In genomic region chr2:44804406-44805235, GRCh38 we compare ENCODE assay signal across 23 cellular contexts.
DNase-seq lines count a peak whose midpoint lies in the region; ATAC-seq, FAIRE-seq and TF ChIP-seq lines count a peak whose summit lies in the region.
"Had no signal": no experiment of that assay in that cellular context is flagged by ENCODE, and none has a peak within 500 bp of the region (broad histone marks: within the 10 kb centered on the region; RNA-seq: fewer than 3 reads in every experiment).

No MANE protein-coding gene starts in this region.

- TF ChIP-seq RAD21 in HepG2 (CRISPR knock-in tag; IDR thresholded peaks at IDR 0.05), result no peak

- H3K27me3 Mint-ChIP-seq in endodermal cell (ENCODE audit: insufficient read depth), result peaks cover 10% of the 10 kb centered on the region

- no peak overlapping the region for H3K27ac ChIP-seq in HepG2 (ENCODE audit: extremely low read length, insufficient read depth, low read length)
- no peak overlapping the region for H3K27ac ChIP-seq in right lobe of liver
- no peak overlapping the region for H3K27ac ChIP-seq in endodermal cell (ENCODE audit: low read depth, low read length)
- no peak overlapping the region for H3K27ac ChIP-seq in body of pancreas
- H3K27ac ChIP-seq: ascending aorta, esophagus squamous epithelium had no signal

- H3K9me3 ChIP-seq in HepG2 (ENCODE audit: low read length), result no peaks in the 10 kb centered on the region
- H3K9me3 ChIP-seq in right lobe of liver, result no peaks in the 10 kb centered on the region
- H3K9me3 ChIP-seq in endodermal cell (ENCODE audit: control insufficient read depth, low read length), result no peaks in the 10 kb centered on the region
- H3K9me3 ChIP-seq in body of pancreas, result no peaks in the 10 kb centered on the region
- H3K9me3 ChIP-seq: ascending aorta, esophagus squamous epithelium had no signal

- TF ChIP-seq POLR2A in HepG2 (IDR thresholded peaks at IDR 0.05; ENCODE audit: insufficient read depth in 1 of 2, low read depth in 2 of 2, low read length in 2 of 2) (no peak), right lobe of liver (IDR thresholded peaks at IDR 0.05) (no peak), NB4 (IDR thresholded peaks at IDR 0.05; ENCODE audit: extremely low read depth, insufficient read length) (no peak), body of pancreas (IDR thresholded peaks at IDR 0.05) (no peak)

- H3K4me3 Mint-ChIP-seq in endodermal cell, result peak overlapping the region; percentile 33
- H3K4me3 Mint-ChIP-seq: activated B cell treated with CpG ODN at 0.5 μM for 24 hours; activated CD8-positive, alpha-beta T cell treated with anti-CD3 and anti-CD28 coated beads for 36 hours; activated naive CD4-positive, alpha-beta T cell treated with anti-CD3 and anti-CD28 coated beads, Interleukin-2, amount 50 U/mL, for 24 hours; activated T-cell treated with anti-CD3 and anti-CD28 coated beads, Interleukin-2, amount 50 U/mL, for 4 hours; CD4-positive, alpha-beta T cell; immature natural killer cell had no signal

- FAIRE-seq in HepG2 (lab: Jason Lieb, UNC), result no peak

- in situ Hi-C loops in HepG2 (cut with HindIII; ENCODE audit: extremely low pct_ligation_motif_present, low pct_unique_long_range_greater_than_20kb), result no loop called here

- H3K4me1 ChIP-seq in HepG2 (ENCODE audit: insufficient read depth, low read length), result no peaks in the 10 kb centered on the region
- H3K4me1 ChIP-seq in right lobe of liver, result peaks cover 0 to 5% (median 0%) of the 10 kb centered on the region in 4 donors
- H3K4me1 ChIP-seq in endodermal cell (ENCODE audit: control insufficient read depth, insufficient read depth, low read length), result peaks cover 37% of the 10 kb centered on the region
- H3K4me1 ChIP-seq in body of pancreas, result peaks cover 11% of the 10 kb centered on the region
- H3K4me1 ChIP-seq: ascending aorta had no signal

- no peaks in the 10 kb centered on the region for H3K36me3 ChIP-seq in HepG2 (replicated peaks in 1 of 2; ENCODE audit: control insufficient read depth in 1 of 2, insufficient read depth in 2 of 2, low read length in 2 of 2)
- H3K36me3 ChIP-seq in right lobe of liver, result no peaks in the 10 kb centered on the region
- no peaks in the 10 kb centered on the region for H3K36me3 ChIP-seq in endodermal cell (ENCODE audit: control insufficient read depth, insufficient read depth, low read length)
- no peaks in the 10 kb centered on the region for H3K36me3 ChIP-seq in body of pancreas (replicated peaks in 1 of 2; ENCODE audit: insufficient read depth in 1 of 2, low read depth in 2 of 2)
- H3K36me3 ChIP-seq: ascending aorta, esophagus squamous epithelium had no signal

- peaks cover 68% of the 10 kb centered on the region for H3K4me1 Mint-ChIP-seq in endodermal cell

- intact Hi-C loops in HepG2 (cut with micrococcal nuclease; ENCODE audit: unreplicated experiment), result no loop called here
- intact Hi-C loops in right lobe of liver (cut with DNase I), result no loop called here
- intact Hi-C loops in body of pancreas (cut with DNase I), result no loop called here

- H3K36me3 Mint-ChIP-seq in endodermal cell (ENCODE audit: low read depth), result no peaks in the 10 kb centered on the region
- H3K36me3 Mint-ChIP-seq: activated naive CD4-positive, alpha-beta T cell treated with anti-CD3 and anti-CD28 coated beads, Interleukin-2, amount 50 U/mL, for 24 hours had no signal

- no TSS peak for BruUV-seq in HepG2 (replicated peaks; lab: Mats Ljungman, UMichigan)

- WGBS in HepG2 (ENCODE audit: low lambda C conversion rate), result 29% methylated on average over 11 of the region's 11 CpGs
- 32% methylated on average over 11 of the region's 11 CpGs for WGBS in right lobe of liver (ENCODE audit: insufficient coverage, low coverage, low lambda C conversion rate, missing lambda C conversion rate)
- WGBS in endodermal cell (ENCODE audit: insufficient coverage in 1 of 2, insufficient read length in 1 of 2), 2 experiments, result 11 to 16% methylated on average over 10 to 11 of the region's 11 CpGs
- 40 to 51% methylated on average over 11 of the region's 11 CpGs for WGBS in body of pancreas, 2 donors

- peaks cover 1 to 63% of the 10 kb centered on the region in 2 experiments; a peak in 3 of 5 replicates for H3K27me3 ChIP-seq in HepG2 (ENCODE audit: control insufficient read depth in 1 of 2, insufficient read depth in 2 of 2, low read length in 2 of 2)
- no peaks in the 10 kb centered on the region for H3K27me3 ChIP-seq in right lobe of liver
- H3K27me3 ChIP-seq in endodermal cell (ENCODE audit: control insufficient read depth, insufficient read depth, low read length, poor library complexity, severe bottlenecking), result peaks cover 40% of the 10 kb centered on the region
- peaks cover 0 to 22% of the 10 kb centered on the region in 2 donors for H3K27me3 ChIP-seq in body of pancreas

- DNase-seq in HepG2 (ENCODE audit: low spot score) (no peak), right lobe of liver (no peak), NB4 (ENCODE audit: low read depth) (peak; percentile 12), endodermal cell (peak; percentile 88), Ammon's horn (ENCODE audit: low spot score) (no peak), body of pancreas (no peak), DMS 273 (lab: John Stamatoyannopoulos, UW; ENCODE audit: unreplicated experiment) (no peak)
- DNase-seq: activated B cell treated with CpG ODN at 0.5 μM for 24 hours; activated CD8-positive, alpha-beta T cell treated with anti-CD3 and anti-CD28 coated beads for 36 hours; activated T-cell treated with anti-CD3 and anti-CD28 coated beads, Interleukin-2, amount 50 U/mL, for 4 hours; CD4-positive, alpha-beta T cell; effector memory CD4-positive, alpha-beta T cell; esophagus squamous epithelium; immature natural killer cell; left ventricle myocardium superior; NCI-H1694 treated with DMSO at 0.1 percent for 48 hours; occipital lobe; Right ventricle myocardium superior; stimulated activated CD4-positive, alpha-beta T cell treated with anti-CD3 and anti-CD28 coated beads, Interleukin-15, amount 100 ng/mL, for 24 hours; T-helper 2 cell had no signal

- no peak for TF ChIP-seq CTCF in HepG2 (CRISPR knock-in tag; IDR thresholded peaks at IDR 0.05)
- TF ChIP-seq CTCF in right lobe of liver (IDR thresholded peaks at IDR 0.05), result no peak
- TF ChIP-seq CTCF in NB4 (IDR thresholded peaks at IDR 0.05; ENCODE audit: low read depth, low read length), result no peak
- no peak for TF ChIP-seq CTCF in endodermal cell (conservative IDR thresholded peaks at IDR 0.05)
- TF ChIP-seq CTCF in body of pancreas (IDR thresholded peaks at IDR 0.05), result no peak

- H3K4me2 ChIP-seq in HepG2 (ENCODE audit: low read depth, low read length), result no peak overlapping the region

- ATAC-seq in HepG2 (peak; percentile 28; the same call in 1 of the 3 replicates), right lobe of liver (no peak), HG03135 (IDR thresholded peaks at IDR 0.05; ENCODE audit: unreplicated experiment) (no peak), body of pancreas (no peak)
- ATAC-seq: activated CD8-positive, alpha-beta T cell treated with anti-CD3 and anti-CD28 coated beads for 36 hours; left ventricle myocardium superior had no signal

- H3K9ac ChIP-seq in HepG2 (ENCODE audit: insufficient read depth, low read depth, low read length), result no peak overlapping the region
- H3K9ac ChIP-seq in endodermal cell (ENCODE audit: extremely low read depth, low read length, poor library complexity, severe bottlenecking), result peak overlapping the region; percentile 49

- CTCF ChIA-PET in HepG2 (lab: Yijun Ruan, JAX; ENCODE audit: low intra/inter-chr PET ratio, low total read pairs), result no interaction called here

- H3K27ac Mint-ChIP-seq in endodermal cell, result peak overlapping the region; percentile 88
- H3K27ac Mint-ChIP-seq: activated B cell treated with CpG ODN at 0.5 μM for 24 hours; activated CD8-positive, alpha-beta T cell treated with anti-CD3 and anti-CD28 coated beads for 36 hours; activated naive CD4-positive, alpha-beta T cell treated with anti-CD3 and anti-CD28 coated beads, Interleukin-2, amount 50 U/mL, for 24 hours; CD4-positive, alpha-beta T cell; immature natural killer cell had no signal

- H3K4me3 ChIP-seq in HepG2 (replicated peaks in 1 of 3; ENCODE audit: insufficient read depth in 1 of 3, low read depth in 2 of 3, low read length in 3 of 3) (no peak overlapping the region), right lobe of liver (no peak overlapping the region), NB4 (ENCODE audit: low read depth, low read length) (no peak overlapping the region), endodermal cell (ENCODE audit: low read length) (peak overlapping the region; percentile 2), body of pancreas (no peak overlapping the region)
- H3K4me3 ChIP-seq: ascending aorta, esophagus squamous epithelium had no signal

- POLR2A ChIA-PET in HepG2 (lab: Yijun Ruan, JAX), result no interaction called here

- TF ChIP-seq EP300 in HepG2 (IDR thresholded peaks at IDR 0.05; ENCODE audit: low read depth in 2 of 2, low read length in 2 of 2) (no peak), HepG2 (CRISPR knock-in tag; IDR thresholded peaks at IDR 0.05; ENCODE audit: borderline replicate concordance) (no peak)

- no peaks in the 10 kb centered on the region for H3K9me3 Mint-ChIP-seq in endodermal cell
- H3K9me3 Mint-ChIP-seq: activated B cell treated with CpG ODN at 0.5 μM for 24 hours; activated CD8-positive, alpha-beta T cell treated with anti-CD3 and anti-CD28 coated beads for 36 hours; activated naive CD4-positive, alpha-beta T cell treated with anti-CD3 and anti-CD28 coated beads, Interleukin-2, amount 50 U/mL, for 24 hours; activated T-cell treated with anti-CD3 and anti-CD28 coated beads, Interleukin-2, amount 50 U/mL, for 4 hours; CD4-positive, alpha-beta T cell had no signal

- H3K79me2 ChIP-seq in HepG2 (ENCODE audit: insufficient read depth, low read length), result no peaks in the 10 kb centered on the region

- no peaks in the 10 kb centered on the region for H4K20me1 ChIP-seq in HepG2 (ENCODE audit: insufficient read depth, low read length)

- no peak overlapping the region for H2AFZ ChIP-seq in HepG2 (ENCODE audit: low read length)

TF ChIP-seq in HepG2, 621 proteins besides CTCF, POLR2A, EP300 and RAD21:
- TF ChIP-seq GATA4 (IDR thresholded peaks at IDR 0.05; ENCODE audit: borderline replicate concordance, low read depth), result no peak
- no peak for TF ChIP-seq ZFP82 (CRISPR knock-in tag; IDR thresholded peaks at IDR 0.05; ENCODE audit: borderline replicate concordance)
- TF ChIP-seq KDM1A (CRISPR knock-in tag; IDR thresholded peaks at IDR 0.05), result no peak
- TF ChIP-seq TBL1XR1 (IDR thresholded peaks at IDR 0.05; ENCODE audit: borderline replicate concordance, low read length, partially characterized antibody), result no peak
- TF ChIP-seq ZNF629 (CRISPR knock-in tag; conservative IDR thresholded peaks at IDR 0.05), result no peak

Comparison
In these comparisons a context has a peak if more than half of its experiments do, and no peak if none do; other contexts are left out.
1. DNase-seq: peak in NB4 (single experiment) and endodermal cell (single experiment); none in HepG2 (single experiment), right lobe of liver (0 of 3), Ammon's horn (single experiment), body of pancreas (0 of 4) and DMS 273 (single experiment).